In the genomic region with DNA sequence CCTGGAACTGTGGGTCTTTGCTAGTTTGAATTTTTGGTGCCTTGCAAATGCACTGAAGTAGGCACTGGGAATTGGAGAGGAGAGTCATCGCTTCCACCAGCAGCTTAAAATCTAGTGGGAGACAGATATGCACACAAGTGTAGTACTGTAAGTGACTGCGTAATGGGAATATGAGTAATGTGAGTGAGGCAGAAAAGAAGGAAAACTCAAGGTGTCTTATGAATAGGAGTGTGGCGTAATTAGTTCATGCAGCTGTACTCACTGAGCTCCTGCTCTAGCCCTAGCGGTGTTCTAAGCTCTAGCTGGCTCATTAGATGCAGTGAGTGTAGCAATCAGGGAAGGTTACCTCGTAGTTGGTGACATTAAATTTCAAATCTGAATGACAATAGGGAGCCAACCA, we compare ENCODE assay signal across 13 cellular contexts. TPM values are rescaled to one million over a fixed set of nuclear protein-coding genes. Genes with fewer than 3 reads are reported as not detected.
DNase-seq lines count a peak whose midpoint lies in the region; ATAC-seq and TF ChIP-seq lines count a peak whose summit lies in the region.
"Had no signal": no experiment of that assay in that cellular context is flagged by ENCODE, and none has a peak within 500 bp of the region (broad histone marks: within the 10 kb centered on the region; RNA-seq: fewer than 3 reads in every experiment).

No MANE protein-coding gene starts in this region.

- H3K9me3 ChIP-seq in IMR-90 (ENCODE audit: control insufficient read depth, insufficient read depth, low read length) = no peaks in the 10 kb centered on the region
- H3K9me3 ChIP-seq in neural progenitor cell (ENCODE audit: low read depth) = no peaks in the 10 kb centered on the region
- H3K9me3 ChIP-seq in H9 (ENCODE audit: control insufficient read depth, low read depth, low read length) = no peaks in the 10 kb centered on the region

- intact Hi-C loops in IMR-90 (cut with micrococcal nuclease) = no loop called here

- no TSS peak for BruUV-seq in IMR-90 (replicated peaks; lab: Mats Ljungman, UMichigan)

- H3K4me3 Mint-ChIP-seq in neural progenitor cell (no peak overlapping the region), H9 (no peak overlapping the region)
- H3K4me3 Mint-ChIP-seq: type B pancreatic cell had no signal

- no peak overlapping the region for H3T11ph ChIP-seq in H9 (ENCODE audit: low read length)

- no peaks in the 10 kb centered on the region for H3K36me3 Mint-ChIP-seq in neural progenitor cell
- H3K36me3 Mint-ChIP-seq in H9 (ENCODE audit: insufficient read depth in 1 of 3, low read depth in 3 of 3) = no peaks in the 10 kb centered on the region

- H4K20me1 ChIP-seq in IMR-90 (ENCODE audit: insufficient read depth, low read length) = no peaks in the 10 kb centered on the region
- H4K20me1 ChIP-seq in neural progenitor cell (ENCODE audit: low read depth) = no peaks in the 10 kb centered on the region
- no peaks in the 10 kb centered on the region for H4K20me1 ChIP-seq in H9 (ENCODE audit: control insufficient read depth, insufficient read depth, insufficient read length)

- TF ChIP-seq POLR2A in IMR-90 (IDR thresholded peaks at IDR 0.05; ENCODE audit: low read depth, low read length) = no peak

- H2AK9ac ChIP-seq in IMR-90 (replicated peaks; ENCODE audit: low read depth, low read length, poor library complexity) = no peak overlapping the region

- H4K91ac ChIP-seq in IMR-90 (ENCODE audit: insufficient read depth, low read depth, low read length) (no peak overlapping the region), H9 (ENCODE audit: insufficient read length, low read depth, low read length) (no peak overlapping the region)

- H2BK5ac ChIP-seq in IMR-90 (ENCODE audit: low read depth, low read length, poor library complexity, severe bottlenecking) (no peak overlapping the region), H9 (ENCODE audit: insufficient read length, low read length) (no peak overlapping the region)

- H3K4ac ChIP-seq in IMR-90 (ENCODE audit: low read depth, low read length) (no peak overlapping the region), H9 (ENCODE audit: low read depth, low read length) (no peak overlapping the region)

- H3K27me3 Mint-ChIP-seq in neural progenitor cell (ENCODE audit: insufficient read depth, low read depth) (peaks cover 3% of the 10 kb centered on the region), H9 (ENCODE audit: low read depth) (no peaks in the 10 kb centered on the region)
- H3K27me3 Mint-ChIP-seq: type B pancreatic cell had no signal

- peaks cover 7% of the 10 kb centered on the region for H3F3A ChIP-seq in neural progenitor cell (ENCODE audit: low read depth)

- H3K23me2 ChIP-seq in H9 (ENCODE audit: insufficient read length, low read depth, low read length, poor library complexity, severe bottlenecking) = peaks cover 10% of the 10 kb centered on the region

- H3K56ac ChIP-seq in IMR-90 (ENCODE audit: extremely low read depth, insufficient read depth, low read length) = no peak overlapping the region
- H3K56ac ChIP-seq in H9 (ENCODE audit: insufficient read length, low read depth, low read length) = no peak overlapping the region

- peaks cover 36% of the 10 kb centered on the region for H3K4me1 Mint-ChIP-seq in neural progenitor cell
- peaks cover 20 to 31% of the 10 kb centered on the region in 2 experiments for H3K4me1 Mint-ChIP-seq in H9

- H3K9me3 Mint-ChIP-seq in neural progenitor cell (no peaks in the 10 kb centered on the region), H9 (no peaks in the 10 kb centered on the region)
- H3K9me3 Mint-ChIP-seq: type B pancreatic cell had no signal

- H2AFZ ChIP-seq in IMR-90 (replicated peaks; ENCODE audit: low read length, poor library complexity) (no peak overlapping the region), neural progenitor cell (replicated peaks) (no peak overlapping the region), H9 (ENCODE audit: low read length) (no peak overlapping the region)

- H3K18ac ChIP-seq in IMR-90 (ENCODE audit: low read depth, low read length) (no peak overlapping the region), H9 (ENCODE audit: insufficient read length, low read depth, low read length) (no peak overlapping the region)

- no peak overlapping the region for H4K8ac ChIP-seq in IMR-90 (ENCODE audit: low read depth in 2 of 2, low read length in 2 of 2)
- no peak overlapping the region for H4K8ac ChIP-seq in H9 (replicated peaks; ENCODE audit: insufficient read length, low read depth, low read length)

- H3K14ac ChIP-seq in IMR-90 (replicated peaks; ENCODE audit: low read depth, low read length) = no peak overlapping the region
- H3K14ac ChIP-seq in H9 (ENCODE audit: insufficient read depth, low read length) = no peak overlapping the region

- CTCF ChIA-PET in IMR-90 (lab: Yijun Ruan, JAX) = no interaction called here

- no peak overlapping the region for H3K9ac ChIP-seq in IMR-90 (ENCODE audit: low read depth, low read length)
- H3K9ac ChIP-seq in neural progenitor cell = no peak overlapping the region
- H3K9ac ChIP-seq in H9 (ENCODE audit: extremely low read depth, insufficient read length, low read length) = no peak overlapping the region

- POLR2A ChIA-PET in IMR-90 (lab: Charles Lee; ENCODE audit: unreplicated experiment) = no interaction called here

- H3K4me1 ChIP-seq in IMR-90 (ENCODE audit: control insufficient read depth, insufficient read depth, low read length) = peaks cover 21% of the 10 kb centered on the region
- peaks cover 19% of the 10 kb centered on the region for H3K4me1 ChIP-seq in neural progenitor cell
- H3K4me1 ChIP-seq in H9 (ENCODE audit: insufficient read depth, low read length) = peaks cover 2% of the 10 kb centered on the region

- in situ Hi-C loops in IMR-90 (cut with MboI; ENCODE audit: low sequenced_read_pairs) = no loop called here

- H3K27me3 ChIP-seq in IMR-90 (ENCODE audit: control insufficient read depth, insufficient read depth, low read length) (no peaks in the 10 kb centered on the region), neural progenitor cell (peaks cover 7% of the 10 kb centered on the region), H9 (ENCODE audit: insufficient read depth, low read length) (no peaks in the 10 kb centered on the region)

- no peak for TF ChIP-seq CTCF in IMR-90 (conservative IDR thresholded peaks at IDR 0.05; ENCODE audit: low read depth, low read length)
- no peak for TF ChIP-seq CTCF in neural progenitor cell (IDR thresholded peaks at IDR 0.05)
- TF ChIP-seq CTCF in H9 (conservative IDR thresholded peaks at IDR 0.05) = no peak

- H3K27ac ChIP-seq in IMR-90 (ENCODE audit: insufficient read depth, low read length) (no peak overlapping the region), cingulate gyrus (ENCODE audit: low read depth, low read length) (peak overlapping the region; percentile 80), neural progenitor cell (no peak overlapping the region), H9 (ENCODE audit: insufficient read length, low read depth, low read length) (no peak overlapping the region)
- H3K27ac ChIP-seq: epithelial cell of prostate had no signal

- H3K4me2 ChIP-seq in IMR-90 (ENCODE audit: low read depth, low read length) (no peak overlapping the region), neural progenitor cell (no peak overlapping the region), H9 (ENCODE audit: insufficient read depth, insufficient read length, low read length) (no peak overlapping the region)

- TF ChIP-seq RAD21 in IMR-90 (IDR thresholded peaks at IDR 0.05; ENCODE audit: low read length) = no peak

- H3K79me1 ChIP-seq in IMR-90 (ENCODE audit: low read depth in 1 of 2, low read length in 2 of 2) (peaks cover 4 to 32% of the 10 kb centered on the region in 2 experiments; a peak in 3 of 4 replicates), H9 (ENCODE audit: insufficient read depth, low read depth, low read length, poor library complexity, severe bottlenecking) (no peaks in the 10 kb centered on the region)

- 75% methylated on average over 2 of the region's 5 CpGs; no CpG with 5 or more reads in 1 of the 2 experiments for WGBS in IMR-90 (ENCODE audit: extremely low coverage in 2 of 2, insufficient read length in 1 of 2), 2 experiments
- no CpG with 5 or more reads among the region's 5 CpGs for WGBS in H9 (ENCODE audit: extremely low coverage, insufficient read length, low lambda C conversion rate)

- H2BK15ac ChIP-seq in IMR-90 (ENCODE audit: low read depth, low read length) (no peak overlapping the region), H9 (ENCODE audit: low read depth, low read length) (no peak overlapping the region)

- no peak overlapping the region for H2BK20ac ChIP-seq in IMR-90 (ENCODE audit: low read depth, low read length)
- H2BK20ac ChIP-seq in H9 (ENCODE audit: low read depth, low read length, poor library complexity, severe bottlenecking) = no peak overlapping the region

- dilution Hi-C loops in IMR-90 (cut with HindIII; ENCODE audit: low sequenced_read_pairs, unreplicated experiment) = no loop called here

- no peaks in the 10 kb centered on the region for H3K79me2 ChIP-seq in neural progenitor cell (ENCODE audit: low read depth)
- no peaks in the 10 kb centered on the region for H3K79me2 ChIP-seq in H9 (ENCODE audit: insufficient read depth, low read length)

- H3K4me3 ChIP-seq in IMR-90 (ENCODE audit: insufficient read depth, low read depth, low read length) (no peak overlapping the region), neural progenitor cell (no peak overlapping the region)

- peaks cover 18% of the 10 kb centered on the region for H3K9me1 ChIP-seq in IMR-90 (ENCODE audit: insufficient read depth, low read length)

- no peak overlapping the region for H2BK120ac ChIP-seq in IMR-90 (ENCODE audit: low read depth, low read length)
- no peak overlapping the region for H2BK120ac ChIP-seq in H9 (ENCODE audit: low read depth, low read length, poor library complexity, severe bottlenecking)

- no peak overlapping the region for H4K5ac ChIP-seq in IMR-90 (ENCODE audit: low read depth, low read length)
- H4K5ac ChIP-seq in H9 (ENCODE audit: insufficient read length, low read depth, low read length) = no peak overlapping the region

- no peak for ATAC-seq in IMR-90 (ENCODE audit: low read depth)

- H3K23ac ChIP-seq in IMR-90 (ENCODE audit: low read depth, low read length) (no peak overlapping the region), H9 (ENCODE audit: insufficient read length, low read depth, low read length) (no peak overlapping the region)

- no peak overlapping the region for H2BK12ac ChIP-seq in H9 (ENCODE audit: insufficient read length, low read depth, low read length)

- H3K27ac Mint-ChIP-seq in neural progenitor cell = no peak overlapping the region
- H3K27ac Mint-ChIP-seq in H9 = no peak overlapping the region
- H3K27ac Mint-ChIP-seq: type B pancreatic cell had no signal

- peak; percentile 70 for DNase-seq in NCI-H1436 (lab: John Stamatoyannopoulos, UW)
- no peak for DNase-seq in NCI-H1436 treated with DMSO at 0.1 percent for 48 hours (lab: John Stamatoyannopoulos, UW)
- peak; percentile 32 for DNase-seq in IMR-90
- peak; percentile 11 for DNase-seq in neural progenitor cell (ENCODE audit: low spot score)
- DNase-seq in NCI-H446 (lab: John Stamatoyannopoulos, UW) = no peak
- DNase-seq in GM19238 (ENCODE audit: insufficient read length, low spot score) = no peak
- DNase-seq in H9 = no peak
- DNase-seq: 8988T, DMS 273 treated with DMSO at 0.1 percent for 48 hours, NCI-H446 treated with DMSO at 0.1 percent for 48 hours had no signal

- H3K36me3 ChIP-seq in IMR-90 (ENCODE audit: control insufficient read depth, insufficient read depth, low read length) = no peaks in the 10 kb centered on the region
- no peaks in the 10 kb centered on the region for H3K36me3 ChIP-seq in neural progenitor cell

- H2AK5ac ChIP-seq in IMR-90 (ENCODE audit: low read depth, low read length) = no peak overlapping the region
- H2AK5ac ChIP-seq in H9 (ENCODE audit: insufficient read length, low read length) = no peak overlapping the region

RNA-seq across cellular contexts. Expression of gene TCP11L2, which starts 2.8 kb away (rescaled TPM):
- 26.4 and 32.8 TPM in 2 replicates for total RNA-seq in IMR-90 (2012; rRNA removed)
- 6.0 and 7.3 TPM in 2 replicates for polyA plus RNA-seq in IMR-90 (2012; rRNA removed)
- 2.3 and 3.3 TPM in 2 replicates for polyA plus RNA-seq in IMR-90 (2012; cell fraction: cytosol; rRNA removed)
- polyA plus RNA-seq in IMR-90 (2012; cell fraction: nucleus; rRNA removed; ENCODE audit: low replicate concordance) = 3.4 and 22.1 TPM in 2 replicates
- total RNA-seq in neural progenitor cell (ENCODE audit: low replicate concordance) = 7.8 and 8.8 TPM in 2 replicates
- total RNA-seq in H9 (2021) = 5.8 and 6.1 TPM in 2 replicates

RNA-seq across cellular contexts. Expression of gene POLR3B, which starts 52.2 kb away (rescaled TPM):
- total RNA-seq in IMR-90 (2012; rRNA removed) = 15.4 and 20.0 TPM in 2 replicates
- 6.4 and 6.9 TPM in 2 replicates for polyA plus RNA-seq in IMR-90 (2012; rRNA removed)
- polyA plus RNA-seq in IMR-90 (2012; cell fraction: cytosol; rRNA removed) = 2.2 and 2.8 TPM in 2 replicates
- 1.5 and 5.6 TPM in 2 replicates for polyA plus RNA-seq in IMR-90 (2012; cell fraction: nucleus; rRNA removed; ENCODE audit: low replicate concordance)
- 8.4 and 8.8 TPM in 2 replicates for total RNA-seq in neural progenitor cell (ENCODE audit: low replicate concordance)
- 12.8 and 13.4 TPM in 2 replicates for total RNA-seq in H9 (2021)

RNA-seq across cellular contexts. Expression of gene CKAP4, which starts 57.6 kb away (rescaled TPM):
- total RNA-seq in IMR-90 (2012; rRNA removed) = 94.5 and 113 TPM in 2 replicates
- polyA plus RNA-seq in IMR-90 (2012; rRNA removed) = 282 and 297 TPM in 2 replicates
- polyA plus RNA-seq in IMR-90 (2012; cell fraction: cytosol; rRNA removed) = 164 and 189 TPM in 2 replicates
- polyA plus RNA-seq in IMR-90 (2012; cell fraction: nucleus; rRNA removed; ENCODE audit: low replicate concordance) = 79.4 and 107 TPM in 2 replicates
- 58.7 and 64.3 TPM in 2 replicates for total RNA-seq in neural progenitor cell (ENCODE audit: low replicate concordance)
- 59.6 and 62.4 TPM in 2 replicates for total RNA-seq in H9 (2021)

Comparison
In these comparisons a context has a peak if more than half of its experiments do, and no peak if none do; other contexts are left out.
1. DNase-seq: peak in NCI-H1436 (single experiment), IMR-90 (single experiment) and neural progenitor cell (single experiment); none in NCI-H1436 treated with DMSO at 0.1 percent for 48 hours (single experiment), NCI-H446 (0 of 2), GM19238 (single experiment) and H9 (single experiment).